Comparison of ENCODE assay signal across 8 cellular contexts in the genomic region with DNA sequence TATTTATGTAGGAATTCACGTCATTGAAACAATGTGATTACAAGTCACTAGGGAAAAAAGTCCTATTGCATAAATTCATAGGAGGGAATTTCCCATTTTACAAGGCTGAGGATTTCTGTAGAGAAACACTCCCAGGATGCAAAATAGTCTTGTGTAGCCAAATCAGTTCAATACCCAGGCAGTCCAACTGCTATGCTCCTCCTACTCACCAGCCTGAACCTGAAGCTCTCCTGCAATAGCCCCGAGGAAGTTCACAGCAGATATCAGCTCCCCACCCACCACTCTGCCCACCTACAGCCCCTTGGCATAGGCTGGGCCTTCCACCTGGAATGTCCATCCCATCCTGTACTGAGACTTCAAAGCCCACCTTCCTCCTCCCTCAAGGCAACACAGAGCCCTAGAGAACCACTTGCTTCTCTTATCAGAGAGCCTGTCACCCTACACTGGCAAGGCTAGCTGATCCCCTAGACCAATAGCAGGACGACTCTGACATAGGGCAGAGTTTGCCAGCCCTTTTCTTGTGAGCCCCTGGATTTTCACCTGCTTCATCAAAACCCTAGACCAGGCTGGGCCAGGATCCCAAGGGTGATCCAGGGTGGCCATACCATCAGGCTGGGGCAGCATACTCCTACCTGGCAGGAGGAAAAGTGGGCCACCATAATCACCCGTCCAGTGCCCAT. TPM values are rescaled to one million over a fixed set of nuclear protein-coding genes. Genes with fewer than 3 reads are reported as not detected.
A peak's percentile ranks its signal among the peaks of the same experiment; 100 is the strongest.
DNase-seq lines count a peak whose midpoint lies in the region; ATAC-seq, FAIRE-seq and TF ChIP-seq lines count a peak whose summit lies in the region.

No MANE protein-coding gene starts in this region.

- H3K27me3 ChIP-seq in BE2C (no peaks in the 10 kb centered on the region), spleen (replicated peaks in 1 of 7) (no peaks in the 10 kb centered on the region)

- H3K9me3 ChIP-seq in BE2C (no peaks in the 10 kb centered on the region; the same call in 1 of the 2 replicates), spleen (no peaks in the 10 kb centered on the region)

- H3K4me3 ChIP-seq in BE2C (ENCODE audit: low read depth, low read length): peak overlapping the region; percentile 94
- peak overlapping the region in 2 of 8 donors; percentile 88 to 99 for H3K4me3 ChIP-seq in spleen

- POLR2A ChIA-PET in activated CD8-positive, alpha-beta T cell treated with anti-CD3 and anti-CD28 coated beads, Interleukin-2, amount 10 ng/mL, durations not matched to agents 7 days and 5 days (lab: Charles Lee): no interaction called here

- peaks cover 52% of the 10 kb centered on the region for H3K4me1 Mint-ChIP-seq in activated CD8-positive, alpha-beta T cell treated with anti-CD3 and anti-CD28 coated beads, Interleukin-2, amount 10 ng/mL, durations not matched to agents 7 days and 5 days (ENCODE audit: low read depth)

- no peak for ATAC-seq in activated CD8-positive, alpha-beta T cell treated with anti-CD3 and anti-CD28 coated beads, Interleukin-2, amount 10 ng/mL, durations not matched to agents 7 days and 5 days

- no peak for FAIRE-seq in H54 (lab: Jason Lieb, UNC)

- H3K9me3 Mint-ChIP-seq in activated CD8-positive, alpha-beta T cell treated with anti-CD3 and anti-CD28 coated beads, Interleukin-2, amount 10 ng/mL, durations not matched to agents 7 days and 5 days (ENCODE audit: insufficient read depth): no peaks in the 10 kb centered on the region

- no peak for DNase-seq in BE2C
- peak; percentile 25 for DNase-seq in H54 (ENCODE audit: insufficient read length, low spot score)
- no peak for DNase-seq in activated CD8-positive, alpha-beta T cell treated with anti-CD3 and anti-CD28 coated beads, Interleukin-2, amount 10 ng/mL, durations not matched to agents 7 days and 5 days
- peak; percentile 38 for DNase-seq in glomerular visceral epithelial cell (ENCODE audit: extremely low spot score)
- peak; percentile 66 for DNase-seq in spleen
- DNase-seq in COR-L47 (lab: John Stamatoyannopoulos, UW): no peak
- DNase-seq in HPDE6-E6E7 (ENCODE audit: extremely low spot score): no peak
- DNase-seq in NCI-H345 treated with DMSO at 0.1 percent for 48 hours (lab: John Stamatoyannopoulos, UW; ENCODE audit: unreplicated experiment): no peak

- WGBS in spleen, 5 donors: 55 to 77% (median 66%) methylated on average over 4 of the region's 4 CpGs

- TF ChIP-seq POLR2A in H54 (IDR thresholded peaks at IDR 0.05; ENCODE audit: low read depth, low read length) (no peak), spleen (IDR thresholded peaks at IDR 0.05) (no peak)

- H3K27ac Mint-ChIP-seq in activated CD8-positive, alpha-beta T cell treated with anti-CD3 and anti-CD28 coated beads, Interleukin-2, amount 10 ng/mL, durations not matched to agents 7 days and 5 days: peak overlapping the region; percentile 66

- peaks cover 27% of the 10 kb centered on the region for H3K36me3 ChIP-seq in BE2C
- H3K36me3 ChIP-seq in spleen: peaks cover 0 to 27% (median 10%) of the 10 kb centered on the region in 6 donors

- no peaks in the 10 kb centered on the region for H3K27me3 Mint-ChIP-seq in activated CD8-positive, alpha-beta T cell treated with anti-CD3 and anti-CD28 coated beads, Interleukin-2, amount 10 ng/mL, durations not matched to agents 7 days and 5 days (ENCODE audit: low read depth)

- peak overlapping the region in 3 of 8 donors; percentile 3 to 86 (median 83) for H3K27ac ChIP-seq in spleen

- intact Hi-C loops in spleen (cut with DNase I; ENCODE audit: low total_unique reads): no loop called here

- CTCF ChIA-PET in activated CD8-positive, alpha-beta T cell treated with anti-CD3 and anti-CD28 coated beads, Interleukin-2, amount 10 ng/mL, durations not matched to agents 7 days and 5 days (lab: Charles Lee): interaction anchor here (0.9 to 1.5 kb wide), 2 partner anchors 9 to 27 kb away, joined by 3 to 4 read pairs; no protein-coding TSS in a partner anchor

- peak overlapping the region; percentile 86 for H3K4me3 Mint-ChIP-seq in activated CD8-positive, alpha-beta T cell treated with anti-CD3 and anti-CD28 coated beads, Interleukin-2, amount 10 ng/mL, durations not matched to agents 7 days and 5 days

- TF ChIP-seq CTCF in BE2C (IDR thresholded peaks at IDR 0.05; ENCODE audit: low read depth, low read length) (no peak), spleen (IDR thresholded peaks at IDR 0.05 in 8 of 11, conservative IDR thresholded peaks at IDR 0.05 in 3 of 11) (no peak)

- H3K36me3 Mint-ChIP-seq in activated CD8-positive, alpha-beta T cell treated with anti-CD3 and anti-CD28 coated beads, Interleukin-2, amount 10 ng/mL, durations not matched to agents 7 days and 5 days (ENCODE audit: low read depth): peaks cover 46% of the 10 kb centered on the region

- H3K4me1 ChIP-seq in BE2C (no peaks in the 10 kb centered on the region; the same call in 1 of the 2 replicates), spleen (peaks cover 6 to 46% (median 29%) of the 10 kb centered on the region in 6 donors)

RNA-seq across cellular contexts. Expression of gene LSS, which starts 1.5 kb away (rescaled TPM):
- polyA plus RNA-seq in BE2C (2012; ENCODE audit: insufficient read depth, insufficient read length, low read depth): 84.6 TPM
- total RNA-seq in activated CD8-positive, alpha-beta T cell treated with anti-CD3 and anti-CD28 coated beads, Interleukin-2, amount 10 ng/mL, durations not matched to agents 7 days and 5 days: 10 to 100 TPM; 72.1 to 76.1 TPM
- total RNA-seq in spleen: 10 to 100 TPM; 18.2 to 31.2 (median 28.8) TPM
- polyA plus RNA-seq in spleen: 10 to 100 TPM in 1 of 3 donors, 1 to 10 TPM in 2; 6.3 to 17.5 (median 9.8) TPM

RNA-seq across cellular contexts. Expression of gene SPATC1L, which starts 42.8 kb away (rescaled TPM):
- 29.5 TPM for polyA plus RNA-seq in BE2C (2012; ENCODE audit: insufficient read depth, insufficient read length, low read depth)
- total RNA-seq in activated CD8-positive, alpha-beta T cell treated with anti-CD3 and anti-CD28 coated beads, Interleukin-2, amount 10 ng/mL, durations not matched to agents 7 days and 5 days: 10 to 100 TPM; 14.4 to 17.5 TPM
- 10 to 100 TPM in 2 of 7 donors, 1 to 10 TPM in 5; 4.4 to 10.5 (median 7.7) TPM for total RNA-seq in spleen
- polyA plus RNA-seq in spleen: 10 to 100 TPM; 10.8 to 13.4 (median 13.1) TPM

RNA-seq across cellular contexts. Expression of gene MCM3AP, which starts 58.4 kb away (rescaled TPM):
- polyA plus RNA-seq in BE2C (2012; ENCODE audit: insufficient read depth, insufficient read length, low read depth): 79.8 TPM
- total RNA-seq in activated CD8-positive, alpha-beta T cell treated with anti-CD3 and anti-CD28 coated beads, Interleukin-2, amount 10 ng/mL, durations not matched to agents 7 days and 5 days: 100 to 1,000 TPM; 106 to 113 TPM
- total RNA-seq in spleen: 100 to 1,000 TPM in 5 of 7 donors, 10 to 100 TPM in 2; 96.8 to 144 (median 115) TPM
- 10 to 100 TPM; 35.2 to 75.5 (median 55.2) TPM for polyA plus RNA-seq in spleen

RNA-seq across cellular contexts. Expression of gene YBEY, which starts 59.1 kb away (rescaled TPM):
- 8.3 TPM for polyA plus RNA-seq in BE2C (2012; ENCODE audit: insufficient read depth, insufficient read length, low read depth)
- 10 to 100 TPM; 13.4 to 15.2 TPM for total RNA-seq in activated CD8-positive, alpha-beta T cell treated with anti-CD3 and anti-CD28 coated beads, Interleukin-2, amount 10 ng/mL, durations not matched to agents 7 days and 5 days
- 10 to 100 TPM in 5 of 7 donors, 1 to 10 TPM in 2; 7.8 to 20.6 (median 12.0) TPM for total RNA-seq in spleen
- polyA plus RNA-seq in spleen: 10 to 100 TPM; 18.3 to 32.0 (median 30.2) TPM

Comparison
In these comparisons a context has a peak if more than half of its experiments do, and no peak if none do; other contexts are left out.
1. DNase-seq: peak in H54 (single experiment), glomerular visceral epithelial cell (single experiment) and spleen (single experiment); none in BE2C (single experiment), activated CD8-positive, alpha-beta T cell treated with anti-CD3 and anti-CD28 coated beads, Interleukin-2, amount 10 ng/mL, durations not matched to agents 7 days and 5 days (single experiment), COR-L47 (single experiment), HPDE6-E6E7 (single experiment) and NCI-H345 treated with DMSO at 0.1 percent for 48 hours (single experiment).